8 cellular contexts compared by ENCODE assay signal in genomic region chr17:82050761-82051641, GRCh38. TPM values are rescaled to one million over a fixed set of nuclear protein-coding genes. Genes with fewer than 3 reads are reported as not detected.
DNase-seq lines count a peak whose midpoint lies in the region; ATAC-seq and TF ChIP-seq lines count a peak whose summit lies in the region.

No MANE protein-coding gene starts in this region.

- peak; percentile 33 to 39 for ATAC-seq in activated T-cell treated with anti-CD3 and anti-CD28 coated beads, Interleukin-2, amount 50 U/mL, for 72 hours (replicated peaks in 1 of 2)
- ATAC-seq in activated CD8-positive, alpha-beta T cell treated with anti-CD3 and anti-CD28 coated beads for 36 hours: peak; percentile 17
- ATAC-seq in HG02588 (IDR thresholded peaks at IDR 0.05; ENCODE audit: unreplicated experiment): no peak

- H3K27me3 Mint-ChIP-seq in activated T-cell treated with anti-CD3 and anti-CD28 coated beads, Interleukin-2, amount 50 U/mL, for 72 hours (ENCODE audit: low read depth): no peaks in the 10 kb centered on the region
- no peaks in the 10 kb centered on the region for H3K27me3 Mint-ChIP-seq in activated CD8-positive, alpha-beta T cell treated with anti-CD3 and anti-CD28 coated beads for 36 hours

- peak overlapping the region; percentile 63 to 88 (median 81) for H3K9ac ChIP-seq in skeletal muscle tissue (ENCODE audit: low read depth in 1 of 3, low read length in 3 of 3)

- H3K4me3 Mint-ChIP-seq in activated T-cell treated with anti-CD3 and anti-CD28 coated beads, Interleukin-2, amount 50 U/mL, for 72 hours: peak overlapping the region; percentile 92 to 95
- peak overlapping the region; percentile 81 for H3K4me3 Mint-ChIP-seq in activated CD8-positive, alpha-beta T cell treated with anti-CD3 and anti-CD28 coated beads for 36 hours

- intact Hi-C loops in activated CD8-positive, alpha-beta T cell treated with anti-CD3 and anti-CD28 coated beads for 36 hours (cut with micrococcal nuclease): no loop called here

- DNase-seq in activated T-cell treated with anti-CD3 and anti-CD28 coated beads, Interleukin-2, amount 50 U/mL, for 72 hours: no peak
- DNase-seq in activated T-cell treated with anti-CD3 and anti-CD28 coated beads for 4 hours (no peak), right atrium auricular region (ENCODE audit: low spot score) (no peak), GDM1 (lab: John Stamatoyannopoulos, UW) (no peak)
- DNase-seq in activated CD8-positive, alpha-beta T cell treated with anti-CD3 and anti-CD28 coated beads for 36 hours: no peak
- DNase-seq in central memory CD4-positive, alpha-beta T cell: no peak

- H3K36me3 ChIP-seq in right atrium auricular region (peaks cover 41% of the 10 kb centered on the region), skeletal muscle tissue (ENCODE audit: control insufficient read depth in 3 of 3, insufficient read depth in 3 of 3, low read length in 3 of 3) (peaks cover 41 to 54% (median 44%) of the 10 kb centered on the region in 3 donors)

- H3K27ac Mint-ChIP-seq in activated T-cell treated with anti-CD3 and anti-CD28 coated beads, Interleukin-2, amount 50 U/mL, for 72 hours: peak overlapping the region; percentile 30
- H3K27ac Mint-ChIP-seq in activated CD8-positive, alpha-beta T cell treated with anti-CD3 and anti-CD28 coated beads for 36 hours: peak overlapping the region; percentile 75

- peaks cover 20% of the 10 kb centered on the region for H3K4me1 Mint-ChIP-seq in activated T-cell treated with anti-CD3 and anti-CD28 coated beads, Interleukin-2, amount 50 U/mL, for 72 hours (ENCODE audit: low read depth)
- H3K4me1 Mint-ChIP-seq in activated CD8-positive, alpha-beta T cell treated with anti-CD3 and anti-CD28 coated beads for 36 hours (ENCODE audit: low read depth): peaks cover 22% of the 10 kb centered on the region

- TF ChIP-seq CTCF in activated CD8-positive, alpha-beta T cell treated with anti-CD3 and anti-CD28 coated beads for 36 hours (IDR thresholded peaks at IDR 0.05): no peak
- no peak for TF ChIP-seq CTCF in right atrium auricular region (IDR thresholded peaks at IDR 0.05)

- CTCF ChIA-PET in activated CD8-positive, alpha-beta T cell treated with anti-CD3 and anti-CD28 coated beads for 36 hours (lab: Charles Lee): interaction anchor here (1.0 to 2.0 kb wide), 4 partner anchors 12 to 91 kb away, joined by 3 to 11 read pairs (median 6); partner anchors contain the start of gene DCXR

- H3K36me3 Mint-ChIP-seq in activated T-cell treated with anti-CD3 and anti-CD28 coated beads, Interleukin-2, amount 50 U/mL, for 72 hours (ENCODE audit: insufficient read depth in 2 of 2): no peaks in the 10 kb centered on the region
- H3K36me3 Mint-ChIP-seq in activated CD8-positive, alpha-beta T cell treated with anti-CD3 and anti-CD28 coated beads for 36 hours (ENCODE audit: low read depth): peaks cover 2% of the 10 kb centered on the region

- H3K4me1 ChIP-seq in right atrium auricular region (peaks cover 0 to 32% of the 10 kb centered on the region in 2 donors), skeletal muscle tissue (ENCODE audit: control insufficient read depth in 3 of 3, insufficient read depth in 3 of 3, low read length in 3 of 3) (peaks cover 25 to 35% (median 26%) of the 10 kb centered on the region in 3 donors)

- H3K9me3 ChIP-seq in right atrium auricular region: no peaks in the 10 kb centered on the region
- H3K9me3 ChIP-seq in skeletal muscle tissue (ENCODE audit: control insufficient read depth in 3 of 3, low read length in 3 of 3): no peaks in the 10 kb centered on the region

- POLR2A ChIA-PET in activated CD8-positive, alpha-beta T cell treated with anti-CD3 and anti-CD28 coated beads for 36 hours (lab: Charles Lee): interaction anchor here (1.0 to 9.3 kb wide), 6 partner anchors 13 to 104 kb away, joined by 3 to 98 read pairs (median 4); partner anchors contain the start of genes DCXR and DUS1L

- H3K4me3 ChIP-seq in right atrium auricular region (peak overlapping the region; percentile 83 to 87), skeletal muscle tissue (ENCODE audit: low read length in 3 of 3) (peak overlapping the region; percentile 62 to 87 (median 83))

- H3K27ac ChIP-seq in right atrium auricular region: peak overlapping the region; percentile 53 to 59
- H3K27ac ChIP-seq in skeletal muscle tissue (ENCODE audit: low read depth, low read length): peak overlapping the region; percentile 47

- H3K27me3 ChIP-seq in right atrium auricular region (no peaks in the 10 kb centered on the region), skeletal muscle tissue (ENCODE audit: control insufficient read depth in 3 of 3, insufficient read depth in 3 of 3, low read length in 3 of 3) (no peaks in the 10 kb centered on the region)

- no peaks in the 10 kb centered on the region for H3K9me3 Mint-ChIP-seq in activated T-cell treated with anti-CD3 and anti-CD28 coated beads, Interleukin-2, amount 50 U/mL, for 72 hours
- H3K9me3 Mint-ChIP-seq in activated CD8-positive, alpha-beta T cell treated with anti-CD3 and anti-CD28 coated beads for 36 hours: no peaks in the 10 kb centered on the region

RNA-seq across cellular contexts. Expression of gene RFNG, which starts 0.6 kb away (rescaled TPM):
- 10 to 100 TPM; 31.0 to 42.2 TPM for total RNA-seq in activated T-cell treated with anti-CD3 and anti-CD28 coated beads, Interleukin-2, amount 50 U/mL, for 72 hours
- 10 to 100 TPM; 14.2 to 15.3 TPM for total RNA-seq in activated CD8-positive, alpha-beta T cell treated with anti-CD3 and anti-CD28 coated beads for 36 hours
- total RNA-seq in right atrium auricular region (10 to 100 TPM; 21.4 to 25.3 TPM), skeletal muscle tissue (16.7 TPM)

RNA-seq across cellular contexts. Expression of gene GPS1, which starts 0.7 kb away (rescaled TPM):
- total RNA-seq in activated T-cell treated with anti-CD3 and anti-CD28 coated beads, Interleukin-2, amount 50 U/mL, for 72 hours: 10 to 100 TPM; 55.1 to 73.5 TPM
- 10 to 100 TPM; 82.7 to 88.6 TPM for total RNA-seq in activated CD8-positive, alpha-beta T cell treated with anti-CD3 and anti-CD28 coated beads for 36 hours
- 10 to 100 TPM; 79.5 to 90.8 TPM for total RNA-seq in right atrium auricular region
- 64.7 TPM for total RNA-seq in skeletal muscle tissue

RNA-seq across cellular contexts. Expression of gene DCXR, which starts 13.5 kb away (rescaled TPM):
- 100 to 1,000 TPM; 114 to 125 TPM for total RNA-seq in activated T-cell treated with anti-CD3 and anti-CD28 coated beads, Interleukin-2, amount 50 U/mL, for 72 hours
- 100 to 1,000 TPM in 1 of 2 experiments, 10 to 100 TPM in 1; 99.2 to 101 TPM for total RNA-seq in activated CD8-positive, alpha-beta T cell treated with anti-CD3 and anti-CD28 coated beads for 36 hours
- total RNA-seq in right atrium auricular region (100 to 1,000 TPM; 169 to 213 TPM), skeletal muscle tissue (20.4 TPM)

RNA-seq across cellular contexts. Expression of gene DUS1L, which starts 14.6 kb away (rescaled TPM):
- 100 to 1,000 TPM; 109 to 121 TPM for total RNA-seq in activated T-cell treated with anti-CD3 and anti-CD28 coated beads, Interleukin-2, amount 50 U/mL, for 72 hours
- total RNA-seq in activated CD8-positive, alpha-beta T cell treated with anti-CD3 and anti-CD28 coated beads for 36 hours: 100 to 1,000 TPM; 139 to 140 TPM
- 10 to 100 TPM; 33.3 to 45.7 TPM for total RNA-seq in right atrium auricular region
- total RNA-seq in skeletal muscle tissue: 24.5 TPM

RNA-seq across cellular contexts. Expression of gene RAC3, which starts 19.5 kb away (rescaled TPM):
- 10 to 100 TPM in 1 of 2 donors, 1 to 10 TPM in 1; 8.5 to 13.1 TPM for total RNA-seq in activated T-cell treated with anti-CD3 and anti-CD28 coated beads, Interleukin-2, amount 50 U/mL, for 72 hours
- 1 to 10 TPM; 5.5 to 5.8 TPM for total RNA-seq in activated CD8-positive, alpha-beta T cell treated with anti-CD3 and anti-CD28 coated beads for 36 hours
- total RNA-seq in right atrium auricular region: 1 to 10 TPM in 1 of 2 donors, under 1 TPM in 1; 0.93 to 2.6 TPM
- 8.4 TPM for total RNA-seq in skeletal muscle tissue
